ENCODE assay signal across 15 cellular contexts in the genomic region with DNA sequence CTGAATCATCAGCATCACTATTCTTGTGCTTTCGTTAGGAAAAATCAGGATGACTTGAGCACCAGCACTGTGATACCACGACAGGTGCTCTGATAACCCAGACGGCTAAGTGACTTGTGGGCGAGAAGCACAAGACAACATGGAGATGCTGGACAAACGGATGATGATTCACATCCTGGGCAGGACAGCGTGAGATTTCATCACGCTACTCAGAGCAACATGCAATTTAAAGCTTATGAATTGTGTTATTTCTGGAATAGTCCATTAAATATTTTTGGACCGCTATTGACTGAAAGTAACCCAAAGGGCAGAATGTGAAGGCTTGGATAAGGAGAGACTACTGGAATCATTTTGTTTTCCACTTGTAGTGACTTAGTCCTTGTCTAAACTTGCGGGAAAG.
DNase-seq lines count a peak whose midpoint lies in the region; ATAC-seq, FAIRE-seq and TF ChIP-seq lines count a peak whose summit lies in the region.
"Had no signal": no experiment of that assay in that cellular context is flagged by ENCODE, and none has a peak within 500 bp of the region (broad histone marks: within the 10 kb centered on the region; RNA-seq: fewer than 3 reads in every experiment).

No MANE protein-coding gene starts in this region.

- H4K20me1 ChIP-seq in K562 (replicated peaks; ENCODE audit: control insufficient read depth, insufficient read depth, low read length): no peaks in the 10 kb centered on the region
- H4K20me1 ChIP-seq: BLaER1 treated with 17β-estradiol and CSF1 and Interleukin-3, amounts not matched to agents 10 nM and 100 nM had no signal

- no peak overlapping the region for H3K4me3 Mint-ChIP-seq in activated CD8-positive, alpha-beta T cell treated with anti-CD3 and anti-CD28 coated beads, Interleukin-2, amount 10 ng/mL, durations not matched to agents 7 days and 5 days
- H3K4me3 Mint-ChIP-seq: stimulated activated naive CD8-positive, alpha-beta T cell treated with anti-CD3 and anti-CD28 coated beads, Interleukin-15, Interleukin-2, amounts not matched to agents 100 ng/mL and 50 ng/mL, for 24 hours had no signal

- peak; percentile 27; the same call in 1 of the 2 replicates for TF ChIP-seq EP300 in K562 (IDR thresholded peaks at IDR 0.05; ENCODE audit: low read length)

- no peaks in the 10 kb centered on the region for H3K9me3 Mint-ChIP-seq in activated CD8-positive, alpha-beta T cell treated with anti-CD3 and anti-CD28 coated beads, Interleukin-2, amount 10 ng/mL, durations not matched to agents 7 days and 5 days (ENCODE audit: insufficient read depth)
- H3K9me3 Mint-ChIP-seq: stimulated activated naive CD8-positive, alpha-beta T cell treated with anti-CD3 and anti-CD28 coated beads, Interleukin-15, Interleukin-2, amounts not matched to agents 100 ng/mL and 50 ng/mL, for 24 hours had no signal

- FAIRE-seq in K562 (lab: Jason Lieb, UNC): peak; percentile 44

- H3K4me1 Mint-ChIP-seq in activated CD8-positive, alpha-beta T cell treated with anti-CD3 and anti-CD28 coated beads, Interleukin-2, amount 10 ng/mL, durations not matched to agents 7 days and 5 days (ENCODE audit: low read depth): no peaks in the 10 kb centered on the region

- CTCF ChIA-PET in K562 (lab: Yijun Ruan, JAX; ENCODE audit: low intra/inter-chr PET ratio): no interaction called here
- CTCF ChIA-PET in activated CD8-positive, alpha-beta T cell treated with anti-CD3 and anti-CD28 coated beads, Interleukin-2, amount 10 ng/mL, durations not matched to agents 7 days and 5 days (lab: Charles Lee): no interaction called here

- TF ChIP-seq POLR2A in K562 (conservative IDR thresholded peaks at IDR 0.05): no peak

- no peak overlapping the region for H2AFZ ChIP-seq in K562 (ENCODE audit: low read depth, low read length)

- no peak overlapping the region for H3K27ac ChIP-seq in K562 (ENCODE audit: extremely low read depth, low read depth, low read length)
- H3K27ac ChIP-seq: BLaER1 treated with 17β-estradiol and CSF1 and Interleukin-3, amounts not matched to agents 10 nM and 100 nM; psoas muscle had no signal

- POLR2A ChIA-PET in K562 (lab: Yijun Ruan, JAX): interaction anchor here (2.5 kb wide), 1 partner anchor 9 kb away, joined by 9 read pairs; no protein-coding TSS in a partner anchor
- POLR2A ChIA-PET in activated CD8-positive, alpha-beta T cell treated with anti-CD3 and anti-CD28 coated beads, Interleukin-2, amount 10 ng/mL, durations not matched to agents 7 days and 5 days (lab: Charles Lee): no interaction called here

- no peak for TF ChIP-seq CTCF in AG10803 (conservative IDR thresholded peaks at IDR 0.05; ENCODE audit: low read length)
- TF ChIP-seq CTCF in K562 (IDR thresholded peaks at IDR 0.05 in 2 of 3, conservative IDR thresholded peaks at IDR 0.05 in 1 of 3; ENCODE audit: insufficient read depth in 2 of 3, low read depth in 1 of 3, low read length in 3 of 3): no peak
- TF ChIP-seq CTCF in foreskin fibroblast (IDR thresholded peaks at IDR 0.05; ENCODE audit: low read depth, low read length): no peak

- no peak overlapping the region for H3K9ac ChIP-seq in K562 (ENCODE audit: insufficient read depth in 1 of 2, low read depth in 2 of 2, low read length in 2 of 2)
- H3K9ac ChIP-seq: BLaER1 treated with 17β-estradiol and CSF1 and Interleukin-3, amounts not matched to agents 10 nM and 100 nM had no signal

- no peak overlapping the region for H3K4me3 ChIP-seq in AG10803 (ENCODE audit: low read length)
- no peak overlapping the region for H3K4me3 ChIP-seq in MG63
- H3K4me3 ChIP-seq in K562: no peak overlapping the region
- no peak overlapping the region for H3K4me3 ChIP-seq in foreskin fibroblast (ENCODE audit: low read depth in 1 of 2, low read length in 2 of 2)
- H3K4me3 ChIP-seq: BLaER1 treated with 17β-estradiol and CSF1 and Interleukin-3, amounts not matched to agents 10 nM and 100 nM; psoas muscle had no signal

- DNase-seq in AG10803 (ENCODE audit: low read depth): peak; percentile 40
- peak; percentile 85 for DNase-seq in MG63
- DNase-seq in K562 (ENCODE audit: extremely low read depth in 1 of 4, low spot score in 3 of 4): peak in 1 of 4 experiments; percentile 28
- DNase-seq in kidney tubule cell (ENCODE audit: low spot score): peak; percentile 39
- no peak for DNase-seq in foreskin fibroblast
- DNase-seq in effector CD8-positive, alpha-beta T cell (lab: John Stamatoyannopoulos, UW): no peak
- DNase-seq in activated CD8-positive, alpha-beta T cell treated with anti-CD3 and anti-CD28 coated beads, Interleukin-2, amount 10 ng/mL, durations not matched to agents 7 days and 5 days: no peak
- no peak for DNase-seq in retina
- DNase-seq: activated CD4-positive, alpha-beta T cell treated with anti-CD3 and anti-CD28 coated beads, Interleukin-2, amount 50 U/mL, for 48 hours; activated effector memory CD4-positive, alpha-beta T cell treated with Interleukin-2 at 50 U/mL for 16 hours; NCI-H2029; OCI-M1 had no signal

- H3K36me3 ChIP-seq in MG63 (no peaks in the 10 kb centered on the region), K562 (ENCODE audit: control insufficient read depth, insufficient read depth, low read length) (no peaks in the 10 kb centered on the region)
- H3K36me3 ChIP-seq: BLaER1 treated with 17β-estradiol and CSF1 and Interleukin-3, amounts not matched to agents 10 nM and 100 nM had no signal

- intact Hi-C loops in K562 (cut with micrococcal nuclease): no loop called here

- no peak overlapping the region; the same call in 1 of the 2 replicates for H3K4me2 ChIP-seq in K562 (ENCODE audit: insufficient read depth, low read length)
- H3K4me2 ChIP-seq: BLaER1 treated with 17β-estradiol and CSF1 and Interleukin-3, amounts not matched to agents 10 nM and 100 nM had no signal

- no peaks in the 10 kb centered on the region for H3K36me3 Mint-ChIP-seq in activated CD8-positive, alpha-beta T cell treated with anti-CD3 and anti-CD28 coated beads, Interleukin-2, amount 10 ng/mL, durations not matched to agents 7 days and 5 days (ENCODE audit: low read depth)

- H3K79me2 ChIP-seq in K562 (ENCODE audit: control insufficient read depth, insufficient read depth, low read length): no peaks in the 10 kb centered on the region

- TF ChIP-seq RAD21 in K562 (CRISPR knock-in tag; conservative IDR thresholded peaks at IDR 0.05 in 1 of 2, IDR thresholded peaks at IDR 0.05 in 1 of 2): no peak

- BruUV-seq in K562 (replicated peaks; lab: Mats Ljungman, UMichigan): no TSS peak

- in situ Hi-C loops in K562 (cut with MboI): no loop called here

- no peak overlapping the region for H3K27ac Mint-ChIP-seq in activated CD8-positive, alpha-beta T cell treated with anti-CD3 and anti-CD28 coated beads, Interleukin-2, amount 10 ng/mL, durations not matched to agents 7 days and 5 days
- H3K27ac Mint-ChIP-seq: stimulated activated naive CD8-positive, alpha-beta T cell treated with anti-CD3 and anti-CD28 coated beads, Interleukin-15, Interleukin-2, amounts not matched to agents 100 ng/mL and 50 ng/mL, for 24 hours had no signal

- H3K9me1 ChIP-seq in K562 (ENCODE audit: control insufficient read depth, insufficient read depth, low read length): no peaks in the 10 kb centered on the region

- H3K27me3 ChIP-seq in MG63: no peaks in the 10 kb centered on the region
- peaks cover 0 to 6% of the 10 kb centered on the region in 2 experiments; a peak in 2 of 5 replicates for H3K27me3 ChIP-seq in K562 (ENCODE audit: control insufficient read depth in 2 of 2, insufficient read depth in 2 of 2, low read length in 2 of 2)
- H3K27me3 ChIP-seq: BLaER1 treated with 17β-estradiol and CSF1 and Interleukin-3, amounts not matched to agents 10 nM and 100 nM had no signal

- ATAC-seq in K562: peak; percentile 55; the same call in 1 of the 3 replicates
- no peak for ATAC-seq in activated CD8-positive, alpha-beta T cell treated with anti-CD3 and anti-CD28 coated beads, Interleukin-2, amount 10 ng/mL, durations not matched to agents 7 days and 5 days

- peaks cover 2% of the 10 kb centered on the region for H3K27me3 Mint-ChIP-seq in activated CD8-positive, alpha-beta T cell treated with anti-CD3 and anti-CD28 coated beads, Interleukin-2, amount 10 ng/mL, durations not matched to agents 7 days and 5 days (ENCODE audit: low read depth)

- 6% methylated on average over 9 of the region's 9 CpGs for WGBS in K562 (ENCODE audit: insufficient coverage, low coverage, missing lambda C conversion rate)

- no peaks in the 10 kb centered on the region for H3K9me3 ChIP-seq in MG63
- H3K9me3 ChIP-seq in K562 (replicated peaks; ENCODE audit: control insufficient read depth, insufficient read depth, low read depth, low read length): no peaks in the 10 kb centered on the region
- H3K9me3 ChIP-seq: BLaER1 treated with 17β-estradiol and CSF1 and Interleukin-3, amounts not matched to agents 10 nM and 100 nM; psoas muscle had no signal

- peaks cover 0 to 2% of the 10 kb centered on the region in 2 experiments; a peak in 2 of 5 replicates for H3K4me1 ChIP-seq in K562 (replicated peaks in 1 of 2; ENCODE audit: control insufficient read depth in 2 of 2, insufficient read depth in 2 of 2, low read length in 2 of 2)
- H3K4me1 ChIP-seq: BLaER1 treated with 17β-estradiol and CSF1 and Interleukin-3, amounts not matched to agents 10 nM and 100 nM; psoas muscle had no signal

TF ChIP-seq in K562, 482 proteins besides CTCF, POLR2A, EP300 and RAD21 (continues in another document):
- TF ChIP-seq DDX20 (tag; IDR thresholded peaks at IDR 0.05; ENCODE audit: low read depth): no peak
- no peak for TF ChIP-seq ZNF436 (CRISPR knock-in tag; IDR thresholded peaks at IDR 0.05)
- peak; percentile 42; the same call in 1 of the 2 replicates for TF ChIP-seq ETV1 (tag; conservative IDR thresholded peaks at IDR 0.05; ENCODE audit: low read depth)
- no peak for TF ChIP-seq MAZ (CRISPR knock-in tag; conservative IDR thresholded peaks at IDR 0.05 in 1 of 2, IDR thresholded peaks at IDR 0.05 in 1 of 2)
- no peak for TF ChIP-seq ELF1 (tag; IDR thresholded peaks at IDR 0.05)
- peak; percentile 32; the same call in 1 of the 2 replicates for TF ChIP-seq CBFA2T3 (IDR thresholded peaks at IDR 0.05)

Comparison
In these comparisons a context has a peak if more than half of its experiments do, and no peak if none do; other contexts are left out.
1. DNase-seq: peak in AG10803 (single experiment), MG63 (single experiment) and kidney tubule cell (single experiment); none in foreskin fibroblast (0 of 2), effector CD8-positive, alpha-beta T cell (single experiment), activated CD8-positive, alpha-beta T cell treated with anti-CD3 and anti-CD28 coated beads, Interleukin-2, amount 10 ng/mL, durations not matched to agents 7 days and 5 days (single experiment) and retina (single experiment).